Comparison of ENCODE assay signal across 1 cellular context in the genomic region with DNA sequence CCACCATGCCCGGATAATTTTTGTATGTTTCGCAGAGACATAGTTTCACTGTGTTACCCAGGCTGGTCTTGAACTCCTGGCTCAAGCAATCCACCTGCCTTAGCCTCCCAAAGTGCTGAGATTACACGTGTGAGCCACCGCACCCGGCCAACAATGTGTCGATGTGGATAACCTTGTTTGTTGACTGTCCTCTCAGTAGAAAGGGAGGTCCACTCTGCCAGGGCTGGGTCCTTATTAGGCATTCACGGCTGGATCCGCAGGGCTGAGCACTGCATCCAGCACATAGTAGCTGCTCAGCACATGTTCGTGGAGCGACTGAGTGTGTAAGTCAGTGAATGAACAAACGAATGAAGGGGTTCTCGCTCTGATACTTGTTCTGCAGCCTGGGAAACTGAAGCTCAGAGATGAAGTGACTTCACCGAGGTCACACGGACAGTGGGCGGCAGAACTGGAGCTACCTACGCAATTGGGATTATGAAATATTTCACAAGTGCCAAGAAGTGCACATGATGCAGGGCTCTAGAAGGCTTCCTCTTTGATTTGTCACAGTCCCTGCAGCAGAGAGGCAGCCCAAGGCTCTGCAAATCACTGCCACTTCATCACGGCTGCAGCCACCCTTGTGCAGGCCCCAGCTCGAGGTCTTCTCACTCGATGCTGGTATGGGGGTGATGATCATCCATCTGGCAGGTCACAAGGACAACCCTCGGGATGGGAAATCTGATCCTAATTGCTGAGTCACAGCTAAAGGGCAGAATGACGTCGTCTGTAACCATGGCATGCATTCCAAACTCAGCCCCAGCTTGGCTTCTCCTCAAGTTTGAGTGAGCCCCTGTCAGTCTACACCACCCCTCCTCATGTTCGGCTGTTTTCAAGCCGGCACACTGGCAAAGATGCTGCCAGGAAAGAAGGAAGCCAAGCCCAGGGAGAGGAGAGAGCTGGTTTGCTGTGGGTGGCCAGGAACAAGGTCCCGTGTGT.
TF ChIP-seq lines count a peak whose summit lies in the region.

No MANE protein-coding gene starts in this region.

TF ChIP-seq in HCT116, 20 proteins besides CTCF, POLR2A, EP300 and RAD21 (continued from another document):
- TF ChIP-seq, protein P1, sequence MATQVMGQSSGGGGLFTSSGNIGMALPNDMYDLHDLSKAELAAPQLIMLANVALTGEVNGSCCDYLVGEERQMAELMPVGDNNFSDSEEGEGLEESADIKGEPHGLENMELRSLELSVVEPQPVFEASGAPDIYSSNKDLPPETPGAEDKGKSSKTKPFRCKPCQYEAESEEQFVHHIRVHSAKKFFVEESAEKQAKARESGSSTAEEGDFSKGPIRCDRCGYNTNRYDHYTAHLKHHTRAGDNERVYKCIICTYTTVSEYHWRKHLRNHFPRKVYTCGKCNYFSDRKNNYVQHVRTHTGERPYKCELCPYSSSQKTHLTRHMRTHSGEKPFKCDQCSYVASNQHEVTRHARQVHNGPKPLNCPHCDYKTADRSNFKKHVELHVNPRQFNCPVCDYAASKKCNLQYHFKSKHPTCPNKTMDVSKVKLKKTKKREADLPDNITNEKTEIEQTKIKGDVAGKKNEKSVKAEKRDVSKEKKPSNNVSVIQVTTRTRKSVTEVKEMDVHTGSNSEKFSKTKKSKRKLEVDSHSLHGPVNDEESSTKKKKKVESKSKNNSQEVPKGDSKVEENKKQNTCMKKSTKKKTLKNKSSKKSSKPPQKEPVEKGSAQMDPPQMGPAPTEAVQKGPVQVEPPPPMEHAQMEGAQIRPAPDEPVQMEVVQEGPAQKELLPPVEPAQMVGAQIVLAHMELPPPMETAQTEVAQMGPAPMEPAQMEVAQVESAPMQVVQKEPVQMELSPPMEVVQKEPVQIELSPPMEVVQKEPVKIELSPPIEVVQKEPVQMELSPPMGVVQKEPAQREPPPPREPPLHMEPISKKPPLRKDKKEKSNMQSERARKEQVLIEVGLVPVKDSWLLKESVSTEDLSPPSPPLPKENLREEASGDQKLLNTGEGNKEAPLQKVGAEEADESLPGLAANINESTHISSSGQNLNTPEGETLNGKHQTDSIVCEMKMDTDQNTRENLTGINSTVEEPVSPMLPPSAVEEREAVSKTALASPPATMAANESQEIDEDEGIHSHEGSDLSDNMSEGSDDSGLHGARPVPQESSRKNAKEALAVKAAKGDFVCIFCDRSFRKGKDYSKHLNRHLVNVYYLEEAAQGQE (IDR thresholded peaks at IDR 0.05; ENCODE audit: low read depth) = no peak
- TF ChIP-seq ZNF274 (IDR thresholded peaks at IDR 0.05; ENCODE audit: low read depth, low read length) (no peak), EZH2 (IDR thresholded peaks at IDR 0.05) (no peak), SIN3A (IDR thresholded peaks at IDR 0.05; ENCODE audit: low read depth) (no peak), SRF (IDR thresholded peaks at IDR 0.05; ENCODE audit: low read depth) (no peak)
